In genomic region chr1:21451981-21452411, GRCh38 we compare ENCODE assay signal across 18 cellular contexts. TPM values are rescaled to one million over a fixed set of nuclear protein-coding genes. Genes with fewer than 3 reads are reported as not detected.
DNase-seq lines count a peak whose midpoint lies in the region; ATAC-seq, FAIRE-seq and TF ChIP-seq lines count a peak whose summit lies in the region.
"Had no signal": no experiment of that assay in that cellular context is flagged by ENCODE, and none has a peak within 500 bp of the region (broad histone marks: within the 10 kb centered on the region; RNA-seq: fewer than 3 reads in every experiment).

No MANE protein-coding gene starts in this region.

- no peaks in the 10 kb centered on the region for H3K27me3 ChIP-seq in Loucy (ENCODE audit: insufficient read depth, low read length, poor library complexity, severe bottlenecking)
- H3K27me3 ChIP-seq in K562 (ENCODE audit: control insufficient read depth in 2 of 2, insufficient read depth in 2 of 2, low read length in 2 of 2): no peaks in the 10 kb centered on the region
- no peaks in the 10 kb centered on the region for H3K27me3 ChIP-seq in osteoblast (ENCODE audit: insufficient read depth, low read length)

- FAIRE-seq in K562 (lab: Jason Lieb, UNC): no peak

- no peak overlapping the region for H3K27ac Mint-ChIP-seq in T-helper 17 cell
- H3K27ac Mint-ChIP-seq: nephron, type B pancreatic cell had no signal

- POLR2A ChIA-PET in K562 (lab: Yijun Ruan, JAX): no interaction called here

- H3K79me2 ChIP-seq in Loucy (ENCODE audit: insufficient read depth, low read length): peaks cover 33% of the 10 kb centered on the region
- no peaks in the 10 kb centered on the region for H3K79me2 ChIP-seq in K562 (ENCODE audit: control insufficient read depth, insufficient read depth, low read length)
- no peaks in the 10 kb centered on the region for H3K79me2 ChIP-seq in osteoblast (ENCODE audit: insufficient read depth, low read length)

- H3K27me3 Mint-ChIP-seq in T-helper 17 cell: no peaks in the 10 kb centered on the region
- H3K27me3 Mint-ChIP-seq: type B pancreatic cell had no signal

- no peak for TF ChIP-seq EP300 in K562 (IDR thresholded peaks at IDR 0.05; ENCODE audit: low read length)

- H3K27ac ChIP-seq in K562 (ENCODE audit: extremely low read depth, low read depth, low read length) (no peak overlapping the region), osteoblast (ENCODE audit: low read depth, low read length) (peak overlapping the region; percentile 68)
- H3K27ac ChIP-seq: psoas muscle, VCaP had no signal

- peaks cover 26% of the 10 kb centered on the region for H3K4me1 Mint-ChIP-seq in T-helper 17 cell
- H3K4me1 Mint-ChIP-seq: nephron had no signal

- 20% methylated on average over 2 of the region's 2 CpGs for WGBS in K562 (ENCODE audit: insufficient coverage, low coverage, missing lambda C conversion rate)

- no peak overlapping the region for H3K4me3 ChIP-seq in Loucy (ENCODE audit: low read length, poor library complexity, severe bottlenecking)
- no peak overlapping the region for H3K4me3 ChIP-seq in K562
- no peak overlapping the region for H3K4me3 ChIP-seq in osteoblast (ENCODE audit: insufficient read depth, low read length)
- H3K4me3 ChIP-seq: psoas muscle had no signal

- no peaks in the 10 kb centered on the region for H3F3A ChIP-seq in Loucy (ENCODE audit: low read depth)

- H3K4me2 ChIP-seq in Loucy (ENCODE audit: low read depth, low read length, poor library complexity, severe bottlenecking): peak overlapping the region; percentile 25
- no peak overlapping the region for H3K4me2 ChIP-seq in K562 (ENCODE audit: insufficient read depth, low read length)
- H3K4me2 ChIP-seq in osteoblast (ENCODE audit: insufficient read depth, low read length): peak overlapping the region; percentile 61

- in situ Hi-C loops in K562 (cut with MboI): loop anchor here (5.0 kb wide), 1 partner anchor 55 kb away; no protein-coding TSS in a partner anchor

- H3K36me3 Mint-ChIP-seq in T-helper 17 cell (ENCODE audit: low read depth): peaks cover 8% of the 10 kb centered on the region
- H3K36me3 Mint-ChIP-seq: type B pancreatic cell had no signal

- CTCF ChIA-PET in K562 (lab: Yijun Ruan, JAX; ENCODE audit: low intra/inter-chr PET ratio): no interaction called here

- no peak overlapping the region for H3K4me3 Mint-ChIP-seq in T-helper 17 cell
- H3K4me3 Mint-ChIP-seq: nephron, type B pancreatic cell had no signal

- intact Hi-C loops in K562 (cut with micrococcal nuclease) (loop anchor here (5.0 kb wide), 1 partner anchor 60 kb away; no protein-coding TSS in a partner anchor), left ventricle myocardium superior (cut with micrococcal nuclease) (no loop called here)

- BruUV-seq in K562 (replicated peaks; lab: Mats Ljungman, UMichigan): no TSS peak

- TF ChIP-seq RAD21 in K562 (CRISPR knock-in tag; conservative IDR thresholded peaks at IDR 0.05 in 1 of 2, IDR thresholded peaks at IDR 0.05 in 1 of 2): no peak

- peaks cover 18% of the 10 kb centered on the region for H3K36me3 ChIP-seq in Loucy (ENCODE audit: insufficient read depth, low read length)
- H3K36me3 ChIP-seq in K562 (ENCODE audit: control insufficient read depth, insufficient read depth, low read length): no peaks in the 10 kb centered on the region; the same call in 2 of the 3 replicates
- no peaks in the 10 kb centered on the region for H3K36me3 ChIP-seq in osteoblast (ENCODE audit: insufficient read depth, low read length)

- H3K9me1 ChIP-seq in K562 (ENCODE audit: control insufficient read depth, insufficient read depth, low read length): no peaks in the 10 kb centered on the region

- H3K9ac ChIP-seq in Loucy (ENCODE audit: low read depth, low read length, poor library complexity, severe bottlenecking) (peak overlapping the region; percentile 36), K562 (ENCODE audit: insufficient read depth in 1 of 2, low read depth in 2 of 2, low read length in 2 of 2) (no peak overlapping the region)

- no peak for TF ChIP-seq POLR2A in K562 (conservative IDR thresholded peaks at IDR 0.05)

- H2AFZ ChIP-seq in Loucy (ENCODE audit: low read length) (no peak overlapping the region), K562 (ENCODE audit: low read depth, low read length) (0 out of 2 replicates have a peak overlapping the region, but pooled peaks have one; percentile 34), osteoblast (ENCODE audit: low read length) (no peak overlapping the region)

- H4K20me1 ChIP-seq in Loucy (ENCODE audit: insufficient read depth, low read length, poor library complexity, severe bottlenecking): no peaks in the 10 kb centered on the region
- H4K20me1 ChIP-seq in K562 (replicated peaks; ENCODE audit: control insufficient read depth, insufficient read depth, low read length): no peaks in the 10 kb centered on the region
- no peaks in the 10 kb centered on the region for H4K20me1 ChIP-seq in osteoblast (ENCODE audit: insufficient read depth, low read length)

- DNase-seq in CMK (ENCODE audit: low read depth) (peak; percentile 30), K562 (ENCODE audit: extremely low read depth in 1 of 4, low spot score in 3 of 4) (peak in 1 of 4 experiments; percentile 55), osteoblast (ENCODE audit: insufficient read length, low spot score, missing footprints) (no peak), T-helper 17 cell (no peak), NCI-H2227 (lab: John Stamatoyannopoulos, UW; ENCODE audit: unreplicated experiment) (no peak), left ventricle myocardium superior (no peak)
- DNase-seq: activated CD4-positive, alpha-beta T cell treated with anti-CD3 and anti-CD28 coated beads, Interleukin-2, amount 50 U/mL, for 1 hour; left cardiac atrium; NCI-H524 treated with DMSO at 0.1 percent for 48 hours; psoas muscle; T-helper 1 cell had no signal

- TF ChIP-seq CTCF in Loucy (conservative IDR thresholded peaks at IDR 0.05; ENCODE audit: low read length) (no peak), K562 (IDR thresholded peaks at IDR 0.05 in 2 of 3, conservative IDR thresholded peaks at IDR 0.05 in 1 of 3; ENCODE audit: insufficient read depth in 2 of 3, low read depth in 1 of 3, low read length in 3 of 3) (no peak), osteoblast (IDR thresholded peaks at IDR 0.05; ENCODE audit: extremely low read depth, low read depth, low read length) (no peak)

- H3K9me2 ChIP-seq in Loucy (replicated peaks; ENCODE audit: low read depth, low read length): no peaks in the 10 kb centered on the region

- H3K9me3 ChIP-seq in Loucy (ENCODE audit: insufficient read depth, low read depth, low read length): no peaks in the 10 kb centered on the region
- no peaks in the 10 kb centered on the region for H3K9me3 ChIP-seq in K562 (replicated peaks; ENCODE audit: control insufficient read depth, insufficient read depth, low read depth, low read length)
- no peaks in the 10 kb centered on the region for H3K9me3 ChIP-seq in osteoblast (ENCODE audit: low read depth, low read length)
- no peaks in the 10 kb centered on the region for H3K9me3 ChIP-seq in T-helper 17 cell (ENCODE audit: control insufficient read depth, low read length, poor library complexity, severe bottlenecking)
- H3K9me3 ChIP-seq: psoas muscle had no signal

- ATAC-seq in K562 (no peak), T-helper 17 cell (no peak), left ventricle myocardium superior (no peak), GM18517 (IDR thresholded peaks at IDR 0.05; ENCODE audit: unreplicated experiment) (no peak)
- ATAC-seq: HCT116, left cardiac atrium, psoas muscle had no signal

- H3K4me1 ChIP-seq in Loucy (ENCODE audit: insufficient read depth, low read length, poor library complexity, severe bottlenecking) (peaks cover 67% of the 10 kb centered on the region), K562 (replicated peaks in 1 of 2; ENCODE audit: control insufficient read depth in 2 of 2, insufficient read depth in 2 of 2, low read length in 2 of 2) (peaks cover 0 to 26% of the 10 kb centered on the region in 2 experiments; a peak in 4 of 5 replicates), osteoblast (ENCODE audit: insufficient read depth, low read length) (peaks cover 42% of the 10 kb centered on the region)
- H3K4me1 ChIP-seq: psoas muscle had no signal

RNA-seq across cellular contexts. Expression of gene NBPF3, which starts 12.1 kb away (rescaled TPM):
- 8.8 and 13.1 TPM in 2 replicates for total RNA-seq in K562 (2011; cell fraction: chromatin; rRNA removed; ENCODE audit: low replicate concordance)
- total RNA-seq in K562 (2011; cell fraction: nucleolus; rRNA removed): 5.2 and 5.4 TPM in 2 replicates
- 14.4 and 17.7 TPM in 2 replicates for total RNA-seq in K562 (2011; cell fraction: nucleoplasm; rRNA removed)
- 6.2 and 6.8 TPM in 2 replicates for total RNA-seq in K562 (2014; rRNA removed)
- total RNA-seq in K562 (2014; rRNA removed; fragmentation: Illumina TruSeq; extraction: Trizol): 5.2 and 5.5 TPM in 2 replicates
- total RNA-seq in K562 (2015; rRNA removed; fragmentation: Illumina TruSeq; extraction: Trizol): 5.1 and 5.4 TPM in 2 replicates
- total RNA-seq in K562 (2021): 6.8 and 7.3 TPM in 2 replicates
- polyA plus RNA-seq in K562 (2011; rRNA removed): 6.7 and 6.8 TPM in 2 replicates
- 3.8 and 4.1 TPM in 2 replicates for polyA plus RNA-seq in K562 (2011; cell fraction: cytosol; rRNA removed)
- 15.0 and 15.7 TPM in 2 replicates for polyA plus RNA-seq in K562 (2011; cell fraction: nucleus; rRNA removed)
- polyA plus RNA-seq in K562 (2012): 4.0 and 7.8 TPM in 2 replicates
- polyA plus RNA-seq in K562 (2014; fragmentation: Illumina TruSeq; extraction: Trizol): 5.6 and 6.1 TPM in 2 replicates
- 1 to 10 TPM; 1.5 TPM for polyA plus RNA-seq in K562 (2014; fragmentation: Nextera tagmentation; extraction: Ambion mirVana)
- 3.0 and 4.4 TPM in 2 replicates for polyA plus RNA-seq in K562 (2014; rRNA removed)
- polyA minus RNA-seq in K562 (2011; rRNA and poly(A)+ RNA removed): 10.8 and 11.6 TPM in 2 replicates
- polyA minus RNA-seq in K562 (2011; cell fraction: cytosol; rRNA and poly(A)+ RNA removed): 2.1 and 3.3 TPM in 2 replicates
- 5.4 and 9.3 TPM in 2 replicates for polyA minus RNA-seq in K562 (2011; cell fraction: nucleus; rRNA and poly(A)+ RNA removed)
- 12.4 and 24.6 TPM in 2 replicates for total RNA-seq in osteoblast
- total RNA-seq in T-helper 17 cell: 10 to 100 TPM; 11.4 to 15.6 TPM
- 4.2 TPM for total RNA-seq in left ventricle myocardium superior

RNA-seq across cellular contexts. Expression of gene ALPL, which starts 57.2 kb away (rescaled TPM):
- total RNA-seq in K562 (2011; cell fraction: chromatin; rRNA removed; ENCODE audit: low replicate concordance): 0.40 and 0.95 TPM in 2 replicates
- 0.13 and 0.33 TPM in 2 replicates for total RNA-seq in K562 (2011; cell fraction: nucleolus; rRNA removed)
- 0.29 and 0.38 TPM in 2 replicates for total RNA-seq in K562 (2011; cell fraction: nucleoplasm; rRNA removed)
- total RNA-seq in K562 (2014; rRNA removed): 0.12 and 0.14 TPM in 2 replicates
- not detected in 2 replicates for total RNA-seq in K562 (2014; rRNA removed; fragmentation: Illumina TruSeq; extraction: Trizol)
- total RNA-seq in K562 (2015; rRNA removed; fragmentation: Illumina TruSeq; extraction: Trizol): not detected in 2 replicates
- 0.22 and 0.38 TPM in 2 replicates for total RNA-seq in K562 (2021)
- polyA plus RNA-seq in K562 (2011; rRNA removed): 0.18 and 0.49 TPM in 2 replicates
- polyA plus RNA-seq in K562 (2011; cell fraction: cytosol; rRNA removed): 0.37 and 0.40 TPM in 2 replicates
- 0.16 and 0.18 TPM in 2 replicates for polyA plus RNA-seq in K562 (2011; cell fraction: nucleus; rRNA removed)
- 0.18 and 0.25 TPM in 2 replicates for polyA plus RNA-seq in K562 (2012)
- polyA plus RNA-seq in K562 (2014; fragmentation: Illumina TruSeq; extraction: Trizol): 0.11 and 0.22 TPM in 2 replicates
- polyA plus RNA-seq in K562 (2014; fragmentation: Nextera tagmentation; extraction: Ambion mirVana): under 1 TPM in 1 of 2 experiments, not detected in 1; 0.04 TPM
- 0.07 TPM in 1 of 2 replicates, not detected in the other for polyA plus RNA-seq in K562 (2014; rRNA removed)
- 0.07 and 0.15 TPM in 2 replicates for polyA minus RNA-seq in K562 (2011; rRNA and poly(A)+ RNA removed)
- not detected in 2 replicates for polyA minus RNA-seq in K562 (2011; cell fraction: cytosol; rRNA and poly(A)+ RNA removed)
- polyA minus RNA-seq in K562 (2011; cell fraction: nucleus; rRNA and poly(A)+ RNA removed): 0.56 TPM in 1 of 2 replicates, not detected in the other
- 7.1 and 8.0 TPM in 2 replicates for total RNA-seq in osteoblast
- not detected for total RNA-seq in T-helper 17 cell
- 13.1 TPM for total RNA-seq in left ventricle myocardium superior
- total RNA-seq: epithelial cell of proximal tubule had no signal
